ENCODE assay signal across 8 cellular contexts in genomic region chr13:112444001-112444311, GRCh38.
DNase-seq lines count a peak whose midpoint lies in the region; ATAC-seq and TF ChIP-seq lines count a peak whose summit lies in the region.

No MANE protein-coding gene starts in this region.

- H3K4me1 Mint-ChIP-seq in activated naive CD8-positive, alpha-beta T cell treated with anti-CD3 and anti-CD28 coated beads for 36 hours, result peaks cover 3% of the 10 kb centered on the region

- intact Hi-C loops in left cardiac atrium (cut with DNase I), result loop anchor here in 1 of 2 donors (2.0 to 5.0 kb wide), 2 partner anchors 912 to 967 kb away; no protein-coding TSS in a partner anchor

- no peak overlapping the region for H3K4me3 Mint-ChIP-seq in activated naive CD8-positive, alpha-beta T cell treated with anti-CD3 and anti-CD28 coated beads for 36 hours

- peak; percentile 80 for ATAC-seq in HG03432 (IDR thresholded peaks at IDR 0.05; ENCODE audit: unreplicated experiment)
- ATAC-seq in left cardiac atrium, result peak; percentile 79 to 81
- ATAC-seq in GM18517 (IDR thresholded peaks at IDR 0.05; ENCODE audit: unreplicated experiment), result no peak

- no peaks in the 10 kb centered on the region for H3K36me3 Mint-ChIP-seq in activated naive CD8-positive, alpha-beta T cell treated with anti-CD3 and anti-CD28 coated beads for 36 hours

- H3K27me3 Mint-ChIP-seq in activated naive CD8-positive, alpha-beta T cell treated with anti-CD3 and anti-CD28 coated beads for 36 hours, result peaks cover 39% of the 10 kb centered on the region

- DNase-seq in NCI-H82 (lab: John Stamatoyannopoulos, UW) (peak; percentile 81), left cardiac atrium (peak; percentile 56), renal cortical epithelial cell (ENCODE audit: low read depth) (peak; percentile 18)
- peak; percentile 65 for DNase-seq in activated naive CD8-positive, alpha-beta T cell treated with anti-CD3 and anti-CD28 coated beads for 36 hours

- no peak overlapping the region for H3K27ac Mint-ChIP-seq in activated naive CD8-positive, alpha-beta T cell treated with anti-CD3 and anti-CD28 coated beads for 36 hours

- TF ChIP-seq CTCF in 22Rv1 (IDR thresholded peaks at IDR 0.05) (peak; percentile 88), GM12874 (IDR thresholded peaks at IDR 0.05; ENCODE audit: insufficient read depth, low read depth, low read length) (peak; percentile 79)

- H3K9me3 Mint-ChIP-seq in activated naive CD8-positive, alpha-beta T cell treated with anti-CD3 and anti-CD28 coated beads for 36 hours, result no peaks in the 10 kb centered on the region

- no peak overlapping the region for H3K27ac ChIP-seq in 22Rv1

Comparison
In these comparisons a context has a peak if more than half of its experiments do, and no peak if none do; other contexts are left out.
1. DNase-seq: peak in every context shown above with its lines; median percentile 81 in NCI-H82; 65 in activated naive CD8-positive, alpha-beta T cell treated with anti-CD3 and anti-CD28 coated beads for 36 hours; 56 in left cardiac atrium; 18 in renal cortical epithelial cell.